8 cellular contexts compared by ENCODE assay signal in the genomic region with DNA sequence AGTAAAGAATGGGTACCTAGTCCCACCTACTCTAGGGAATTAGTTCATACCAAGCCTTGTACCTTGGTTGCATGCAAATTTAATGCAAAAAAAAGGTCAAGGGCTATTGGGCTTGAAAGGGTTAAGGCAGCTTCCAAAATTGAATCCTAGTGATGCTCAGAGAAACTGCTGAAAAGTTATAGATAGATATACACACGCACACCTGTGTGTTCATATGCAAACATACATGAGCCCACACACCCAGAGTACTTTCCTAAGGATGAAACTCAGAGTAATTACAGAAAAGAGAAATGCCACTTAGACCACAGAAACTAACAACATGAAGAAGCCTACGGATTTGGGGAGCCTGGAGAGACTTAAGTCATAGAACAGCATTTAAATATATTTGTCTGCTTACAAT. TPM values are rescaled to one million over a fixed set of nuclear protein-coding genes. Genes with fewer than 3 reads are reported as not detected.
DNase-seq lines count a peak whose midpoint lies in the region; ATAC-seq and TF ChIP-seq lines count a peak whose summit lies in the region.

No MANE protein-coding gene starts in this region.

- H4K5ac ChIP-seq in IMR-90 (ENCODE audit: low read depth, low read length), result no peak overlapping the region

- H2AK5ac ChIP-seq in IMR-90 (ENCODE audit: low read depth, low read length) (no peak overlapping the region), trophoblast cell (ENCODE audit: low read length) (no peak overlapping the region)

- BruUV-seq in IMR-90 (replicated peaks; lab: Mats Ljungman, UMichigan), result no TSS peak

- H3K4me1 ChIP-seq in IMR-90 (ENCODE audit: control insufficient read depth, insufficient read depth, low read length) (no peaks in the 10 kb centered on the region), colonic mucosa (no peaks in the 10 kb centered on the region), trophoblast cell (ENCODE audit: control insufficient read depth in 1 of 2, insufficient read depth in 2 of 2, low read length in 2 of 2) (peaks cover 2 to 9% of the 10 kb centered on the region in 2 experiments)

- H4K91ac ChIP-seq in IMR-90 (ENCODE audit: insufficient read depth, low read depth, low read length) (no peak overlapping the region), trophoblast cell (ENCODE audit: low read depth, low read length) (no peak overlapping the region)

- H3K9ac ChIP-seq in IMR-90 (ENCODE audit: low read depth, low read length) (no peak overlapping the region), colonic mucosa (ENCODE audit: low read depth in 2 of 2, low read length in 2 of 2) (peak overlapping the region in 1 of 2 donors; percentile 82), trophoblast cell (ENCODE audit: low read length) (no peak overlapping the region)

- POLR2A ChIA-PET in GM10248 (lab: Yijun Ruan, JAX) (no interaction called here), IMR-90 (lab: Charles Lee; ENCODE audit: unreplicated experiment) (no interaction called here)

- H4K12ac ChIP-seq in trophoblast cell (ENCODE audit: low read depth, low read length), result no peak overlapping the region

- no peak overlapping the region for H2BK15ac ChIP-seq in IMR-90 (ENCODE audit: low read depth, low read length)

- H3K36me3 ChIP-seq in IMR-90 (ENCODE audit: control insufficient read depth, insufficient read depth, low read length), result no peaks in the 10 kb centered on the region
- no peaks in the 10 kb centered on the region for H3K36me3 ChIP-seq in colonic mucosa
- H3K36me3 ChIP-seq in trophoblast cell (ENCODE audit: control insufficient read depth in 1 of 2, insufficient read depth in 2 of 2, low read length in 2 of 2), result no peaks in the 10 kb centered on the region

- ATAC-seq in GM21423 (IDR thresholded peaks at IDR 0.05; ENCODE audit: unreplicated experiment) (peak; percentile 35), IMR-90 (ENCODE audit: low read depth) (no peak)

- H4K8ac ChIP-seq in IMR-90 (ENCODE audit: low read depth in 2 of 2, low read length in 2 of 2) (no peak overlapping the region; a peak in 2 of 4 replicates), trophoblast cell (ENCODE audit: low read depth, low read length) (no peak overlapping the region)

- CTCF ChIA-PET in GM10248 (lab: Yijun Ruan, JAX) (interaction anchor here (1.3 kb wide), 1 partner anchor 9 kb away, joined by 3 read pairs; no protein-coding TSS in a partner anchor), IMR-90 (lab: Yijun Ruan, JAX) (no interaction called here)

- H3K14ac ChIP-seq in IMR-90 (replicated peaks; ENCODE audit: low read depth, low read length) (no peak overlapping the region), trophoblast cell (ENCODE audit: low read length) (no peak overlapping the region)

- peak overlapping the region; percentile 80; the same call in 1 of the 2 replicates for H3K4me2 ChIP-seq in IMR-90 (ENCODE audit: low read depth, low read length)
- H3K4me2 ChIP-seq in trophoblast cell (ENCODE audit: low read length), result peak overlapping the region; percentile 28

- H3K18ac ChIP-seq in IMR-90 (ENCODE audit: low read depth, low read length), result no peak overlapping the region
- no peak overlapping the region for H3K18ac ChIP-seq in trophoblast cell (ENCODE audit: low read length)

- H3K23ac ChIP-seq in IMR-90 (ENCODE audit: low read depth, low read length) (no peak overlapping the region), trophoblast cell (ENCODE audit: low read length) (no peak overlapping the region)

- peaks cover 3% of the 10 kb centered on the region; the same call in 1 of the 2 replicates for H3K9me1 ChIP-seq in IMR-90 (ENCODE audit: insufficient read depth, low read length)

- no peak for TF ChIP-seq RAD21 in IMR-90 (IDR thresholded peaks at IDR 0.05; ENCODE audit: low read length)

- H2AFZ ChIP-seq in IMR-90 (replicated peaks; ENCODE audit: low read length, poor library complexity) (no peak overlapping the region), trophoblast cell (ENCODE audit: insufficient read depth, low read length, poor library complexity) (no peak overlapping the region)

- no peak overlapping the region for H3K4me3 ChIP-seq in IMR-90 (ENCODE audit: insufficient read depth, low read depth, low read length)
- peak overlapping the region; percentile 85 for H3K4me3 ChIP-seq in colonic mucosa
- H3K4me3 ChIP-seq in trophoblast cell (ENCODE audit: low read depth, low read length), result no peak overlapping the region

- no peaks in the 10 kb centered on the region for H3K9me3 ChIP-seq in IMR-90 (ENCODE audit: control insufficient read depth, insufficient read depth, low read length)
- no peaks in the 10 kb centered on the region for H3K9me3 ChIP-seq in colonic mucosa
- H3K9me3 ChIP-seq in trophoblast cell (ENCODE audit: insufficient read depth, low read depth, low read length), result no peaks in the 10 kb centered on the region

- H2BK20ac ChIP-seq in IMR-90 (ENCODE audit: low read depth, low read length), result no peak overlapping the region

- H2BK12ac ChIP-seq in trophoblast cell (ENCODE audit: low read length), result no peak overlapping the region

- H2BK120ac ChIP-seq in IMR-90 (ENCODE audit: low read depth, low read length) (no peak overlapping the region), trophoblast cell (ENCODE audit: insufficient read depth, low read length, poor library complexity) (no peak overlapping the region)

- H3K79me1 ChIP-seq in IMR-90 (ENCODE audit: low read depth in 1 of 2, low read length in 2 of 2), result peaks cover 10 to 29% of the 10 kb centered on the region in 2 experiments; a peak in 3 of 4 replicates
- peaks cover 6% of the 10 kb centered on the region for H3K79me1 ChIP-seq in trophoblast cell (ENCODE audit: low read length)

- DNase-seq in GM10248 (ENCODE audit: extremely low spot score) (peak; percentile 50), IMR-90 (no peak), colonic mucosa (no peak), trophoblast cell (no peak), AG08395 (ENCODE audit: low spot score) (no peak), NCI-H2171 treated with DMSO at 0.1 percent for 48 hours (lab: John Stamatoyannopoulos, UW) (no peak), OCI-M2 (lab: John Stamatoyannopoulos, UW; ENCODE audit: unreplicated experiment) (no peak)

- no peak for TF ChIP-seq POLR2A in IMR-90 (IDR thresholded peaks at IDR 0.05; ENCODE audit: low read depth, low read length)

- no CpG with 5 or more reads among the region's 2 CpGs for WGBS in IMR-90 (ENCODE audit: extremely low coverage in 2 of 2, insufficient read length in 1 of 2), 2 experiments
- WGBS in trophoblast cell (ENCODE audit: extremely low coverage, insufficient coverage, insufficient read length), result no CpG with 5 or more reads among the region's 2 CpGs

- no peaks in the 10 kb centered on the region for H3K27me3 ChIP-seq in IMR-90 (ENCODE audit: control insufficient read depth, insufficient read depth, low read length)
- H3K27me3 ChIP-seq in colonic mucosa, result no peaks in the 10 kb centered on the region
- H3K27me3 ChIP-seq in trophoblast cell (ENCODE audit: insufficient read depth, low read length), result no peaks in the 10 kb centered on the region

- H3K79me2 ChIP-seq in trophoblast cell (ENCODE audit: control insufficient read depth, insufficient read depth, low read length, poor library complexity), result peaks cover 5% of the 10 kb centered on the region

- H3K27ac ChIP-seq in IMR-90 (ENCODE audit: insufficient read depth, low read length) (no peak overlapping the region), colonic mucosa (peak overlapping the region; percentile 92), trophoblast cell (ENCODE audit: low read depth, low read length) (no peak overlapping the region)

- H2BK5ac ChIP-seq in IMR-90 (ENCODE audit: low read depth, low read length, poor library complexity, severe bottlenecking) (no peak overlapping the region), trophoblast cell (ENCODE audit: low read depth, low read length, poor library complexity) (no peak overlapping the region)

- dilution Hi-C loops in IMR-90 (cut with HindIII; ENCODE audit: low sequenced_read_pairs, unreplicated experiment), result no loop called here

- H2AK9ac ChIP-seq in IMR-90 (replicated peaks; ENCODE audit: low read depth, low read length, poor library complexity), result no peak overlapping the region

- no peak overlapping the region for H3K4ac ChIP-seq in IMR-90 (ENCODE audit: low read depth, low read length)
- H3K4ac ChIP-seq in trophoblast cell (ENCODE audit: low read depth, low read length), result no peak overlapping the region

- TF ChIP-seq CTCF in GM10248 (IDR thresholded peaks at IDR 0.05; ENCODE audit: control extremely low read depth, extremely low read depth, low read depth, missing control alignments), result no peak
- no peak for TF ChIP-seq CTCF in IMR-90 (conservative IDR thresholded peaks at IDR 0.05; ENCODE audit: low read depth, low read length)
- no peak for TF ChIP-seq CTCF in colonic mucosa (IDR thresholded peaks at IDR 0.05)

- in situ Hi-C loops in IMR-90 (cut with MboI; ENCODE audit: low sequenced_read_pairs), result no loop called here

- no peak overlapping the region for H3K56ac ChIP-seq in IMR-90 (ENCODE audit: extremely low read depth, insufficient read depth, low read length)

- intact Hi-C loops in IMR-90 (cut with micrococcal nuclease) (loop anchor here (2.0 to 5.0 kb wide), 2 partner anchors 228 to 244 kb away; no protein-coding TSS in a partner anchor), colonic mucosa (cut with DNase I) (no loop called here)

- no peaks in the 10 kb centered on the region for H4K20me1 ChIP-seq in IMR-90 (ENCODE audit: insufficient read depth, low read length)

TF ChIP-seq in IMR-90, 13 proteins besides CTCF, POLR2A, EP300 and RAD21:
- TF ChIP-seq MAFK (IDR thresholded peaks at IDR 0.05; ENCODE audit: low read depth, low read length), result no peak
- no peak for TF ChIP-seq CEBPB (IDR thresholded peaks at IDR 0.05; ENCODE audit: low read depth, low read length)
- TF ChIP-seq CHD1 (IDR thresholded peaks at IDR 0.05; ENCODE audit: low read depth, low read length), result no peak
- no peak for TF ChIP-seq RCOR1 (IDR thresholded peaks at IDR 0.05; ENCODE audit: insufficient replicate concordance, low read length)
- TF ChIP-seq, protein P1, sequence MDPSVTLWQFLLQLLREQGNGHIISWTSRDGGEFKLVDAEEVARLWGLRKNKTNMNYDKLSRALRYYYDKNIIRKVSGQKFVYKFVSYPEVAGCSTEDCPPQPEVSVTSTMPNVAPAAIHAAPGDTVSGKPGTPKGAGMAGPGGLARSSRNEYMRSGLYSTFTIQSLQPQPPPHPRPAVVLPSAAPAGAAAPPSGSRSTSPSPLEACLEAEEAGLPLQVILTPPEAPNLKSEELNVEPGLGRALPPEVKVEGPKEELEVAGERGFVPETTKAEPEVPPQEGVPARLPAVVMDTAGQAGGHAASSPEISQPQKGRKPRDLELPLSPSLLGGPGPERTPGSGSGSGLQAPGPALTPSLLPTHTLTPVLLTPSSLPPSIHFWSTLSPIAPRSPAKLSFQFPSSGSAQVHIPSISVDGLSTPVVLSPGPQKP (IDR thresholded peaks at IDR 0.05; ENCODE audit: borderline replicate concordance, low read depth, low read length), result no peak

RNA-seq across cellular contexts. Expression of a gene that starts 1.5 kb away (rescaled TPM):
- total RNA-seq in IMR-90 (2012; rRNA removed), result 11.7 and 13.6 TPM in 2 replicates
- polyA plus RNA-seq in IMR-90 (2012; rRNA removed), result 5.6 and 7.4 TPM in 2 replicates
- polyA plus RNA-seq in IMR-90 (2012; cell fraction: cytosol; rRNA removed), result 1.5 and 2.8 TPM in 2 replicates
- 1.7 and 12.1 TPM in 2 replicates for polyA plus RNA-seq in IMR-90 (2012; cell fraction: nucleus; rRNA removed; ENCODE audit: low replicate concordance)
- 10 to 100 TPM; 36.4 to 45.2 TPM for total RNA-seq in colonic mucosa
- polyA plus RNA-seq in trophoblast cell (2013), result 25.2 and 25.5 TPM in 2 replicates
